In the genomic region with DNA sequence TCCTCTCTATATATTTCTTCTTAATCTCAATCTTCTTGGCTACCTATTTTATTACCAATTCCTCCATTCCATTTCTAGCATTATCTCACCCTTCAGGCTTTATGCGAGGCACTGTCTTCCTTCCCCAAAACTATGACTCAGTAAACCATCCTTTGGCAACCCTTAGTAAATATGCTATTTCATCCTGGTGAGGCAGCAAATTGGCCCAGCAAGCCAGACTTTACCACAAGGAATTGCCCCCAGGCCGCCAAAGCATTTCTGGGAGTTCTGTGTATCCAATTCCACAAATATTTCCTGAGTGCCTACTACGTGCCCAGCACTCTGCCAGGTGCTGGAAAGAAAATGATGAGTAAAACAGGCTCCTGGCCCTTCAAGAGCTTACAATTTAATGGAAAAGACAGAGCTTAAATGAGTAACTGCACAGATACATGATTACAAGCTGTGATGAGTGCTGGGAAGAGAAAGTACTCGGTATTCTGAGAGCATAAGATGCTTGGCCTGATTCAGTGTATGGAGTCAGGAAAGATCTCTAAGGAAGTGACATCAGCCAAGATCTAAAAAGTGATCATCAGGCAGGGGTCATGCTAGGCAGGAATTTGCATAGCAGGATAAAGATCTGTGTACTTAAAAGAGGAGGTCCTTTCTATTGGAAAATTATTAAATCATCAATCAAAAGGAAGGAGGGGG, we compare ENCODE assay signal across 13 cellular contexts.
A peak's percentile ranks its signal among the peaks of the same experiment; 100 is the strongest.
DNase-seq lines count a peak whose midpoint lies in the region; ATAC-seq and TF ChIP-seq lines count a peak whose summit lies in the region.
"Had no signal": no experiment of that assay in that cellular context is flagged by ENCODE, and none has a peak within 500 bp of the region (broad histone marks: within the 10 kb centered on the region; RNA-seq: fewer than 3 reads in every experiment).

No MANE protein-coding gene starts in this region.

- no peak overlapping the region for H3K4me3 ChIP-seq in AG04450 (ENCODE audit: low read depth, low read length)
- H3K4me3 ChIP-seq: right lobe of liver, suprapubic skin had no signal

- no peak for TF ChIP-seq CTCF in AG04450 (IDR thresholded peaks at IDR 0.05; ENCODE audit: low read depth, low read length)

- peak; percentile 11 for DNase-seq in AG04450 (ENCODE audit: low read depth, low spot score)
- DNase-seq in M059J (ENCODE audit: low read depth): peak; percentile 64
- DNase-seq in astrocyte of the hippocampus (ENCODE audit: low read depth, low spot score): peak; percentile 62
- DNase-seq in iris pigment epithelial cell (ENCODE audit: low read depth): peak; percentile 80
- no peak for DNase-seq in NCI-H748 treated with DMSO at 0.1 percent for 48 hours (lab: John Stamatoyannopoulos, UW)
- DNase-seq in GM19238 (ENCODE audit: insufficient read length, low spot score): no peak
- no peak for DNase-seq in NCI-H1105 treated with DMSO at 0.1 percent for 48 hours (lab: John Stamatoyannopoulos, UW)
- DNase-seq: activated CD8-positive, alpha-beta memory T cell treated with anti-CD3 and anti-CD28 coated beads, Interleukin-2, amount 50 U/mL, for 4 hours; effector memory CD4-positive, alpha-beta T cell; NCI-H187 treated with DMSO at 0.1 percent for 48 hours; right lobe of liver had no signal

- CTCF ChIA-PET in AG04450 (lab: Charles Lee): no interaction called here

- POLR2A ChIA-PET in AG04450 (lab: Yijun Ruan, JAX): no interaction called here

- ATAC-seq in GM18519 (IDR thresholded peaks at IDR 0.05; ENCODE audit: low FRiP score, unreplicated experiment): no peak
- ATAC-seq: right lobe of liver had no signal

- no peak overlapping the region for H3K27ac ChIP-seq in AG04450 (ENCODE audit: low read depth, low read length)
- H3K27ac ChIP-seq: right lobe of liver, suprapubic skin had no signal

- H3K9me3 ChIP-seq in AG04450 (ENCODE audit: control insufficient read depth, insufficient read depth, low read length): no peaks in the 10 kb centered on the region
- H3K9me3 ChIP-seq: right lobe of liver, suprapubic skin had no signal

- H3K27me3 ChIP-seq in AG04450 (ENCODE audit: control insufficient read depth, insufficient read depth, low read length): no peaks in the 10 kb centered on the region
- H3K27me3 ChIP-seq: right lobe of liver, suprapubic skin had no signal

Comparison
In these comparisons a context has a peak if more than half of its experiments do, and no peak if none do; other contexts are left out.
1. DNase-seq: peak in AG04450 (single experiment), M059J (single experiment), astrocyte of the hippocampus (single experiment) and iris pigment epithelial cell (single experiment); none in NCI-H748 treated with DMSO at 0.1 percent for 48 hours (single experiment), GM19238 (single experiment) and NCI-H1105 treated with DMSO at 0.1 percent for 48 hours (single experiment).